In genomic region chr17:49969134-49969759, GRCh38 we compare ENCODE assay signal across 9 cellular contexts. TPM values are rescaled to one million over a fixed set of nuclear protein-coding genes. Genes with fewer than 3 reads are reported as not detected.
DNase-seq lines count a peak whose midpoint lies in the region; ATAC-seq and TF ChIP-seq lines count a peak whose summit lies in the region.
"Had no signal": no experiment of that assay in that cellular context is flagged by ENCODE, and none has a peak within 500 bp of the region (broad histone marks: within the 10 kb centered on the region; RNA-seq: fewer than 3 reads in every experiment).

TSS of gene DLX4 (plus strand) at chr17:49969190. CDS start at chr17:49969469, 279 bp downstream.

- peaks cover 93% of the 10 kb centered on the region for H3K27me3 Mint-ChIP-seq in activated T-cell treated with anti-CD3 and anti-CD28 coated beads, Interleukin-2, amount 50 U/mL, for 24 hours

- H3K36me3 ChIP-seq in H7 (replicated peaks; ENCODE audit: control insufficient read depth, insufficient read depth, low read length), result no peaks in the 10 kb centered on the region
- H3K36me3 ChIP-seq in iPS-18a (ENCODE audit: control insufficient read depth, low read depth, low read length), result no peaks in the 10 kb centered on the region
- H3K36me3 ChIP-seq in thoracic aorta, result no peaks in the 10 kb centered on the region

- peak within 1 kb of the TSS; percentile 45 for H3K27ac Mint-ChIP-seq in activated T-cell treated with anti-CD3 and anti-CD28 coated beads, Interleukin-2, amount 50 U/mL, for 24 hours

- H3K9ac ChIP-seq in iPS-18a (ENCODE audit: low read length), result no peak within 1 kb of the TSS

- no peak within 1 kb of the TSS for H3K27ac ChIP-seq in AG04450 (ENCODE audit: low read depth, low read length)
- no peak within 1 kb of the TSS for H3K27ac ChIP-seq in iPS-18a (ENCODE audit: low read length)
- H3K27ac ChIP-seq in thoracic aorta, result no peak within 1 kb of the TSS

- POLR2A ChIA-PET in AG04450 (lab: Yijun Ruan, JAX), result no interaction called here

- CTCF ChIA-PET in AG04450 (lab: Charles Lee), result no interaction called here

- peak within 1 kb of the TSS; percentile 84 for H3K4me3 Mint-ChIP-seq in activated T-cell treated with anti-CD3 and anti-CD28 coated beads, Interleukin-2, amount 50 U/mL, for 24 hours

- H3K27me3 ChIP-seq in AG04450 (ENCODE audit: control insufficient read depth, insufficient read depth, low read length) (peaks cover 99% of the 10 kb centered on the region), H7 (ENCODE audit: control insufficient read depth, insufficient read depth, low read length) (peaks cover 99% of the 10 kb centered on the region), iPS-18a (ENCODE audit: control insufficient read depth, insufficient read depth, low read length) (peaks cover 100% of the 10 kb centered on the region), thoracic aorta (replicated peaks; ENCODE audit: insufficient read depth) (peaks cover 52% of the 10 kb centered on the region)

- no peaks in the 10 kb centered on the region for H3K9me3 Mint-ChIP-seq in activated T-cell treated with anti-CD3 and anti-CD28 coated beads, Interleukin-2, amount 50 U/mL, for 24 hours

- DNase-seq in AG04450 (ENCODE audit: low read depth, low spot score), result no peak
- DNase-seq in H7, result peak; percentile 92
- peak; percentile 56 for DNase-seq in activated T-cell treated with anti-CD3 and anti-CD28 coated beads, Interleukin-2, amount 50 U/mL, for 24 hours
- no peak for DNase-seq in thoracic aorta (ENCODE audit: low spot score)
- no peak for DNase-seq in amygdala (lab: John Stamatoyannopoulos, UW)

- no peaks in the 10 kb centered on the region for H3K36me3 Mint-ChIP-seq in activated T-cell treated with anti-CD3 and anti-CD28 coated beads, Interleukin-2, amount 50 U/mL, for 24 hours (ENCODE audit: low read depth)

- peaks cover 47% of the 10 kb centered on the region for H3K4me1 Mint-ChIP-seq in activated T-cell treated with anti-CD3 and anti-CD28 coated beads, Interleukin-2, amount 50 U/mL, for 24 hours (ENCODE audit: low read depth)

- H3K4me1 ChIP-seq in iPS-18a (ENCODE audit: control insufficient read depth, low read depth, low read length), result peaks cover 10% of the 10 kb centered on the region
- peaks cover 14 to 39% of the 10 kb centered on the region in 2 donors for H3K4me1 ChIP-seq in thoracic aorta (ENCODE audit: control insufficient read depth in 1 of 2, low read depth in 2 of 2)

- ATAC-seq in thoracic aorta (ENCODE audit: insufficient number of reproducible peaks, low FRiP score, low read depth) (no peak), GM19035 (IDR thresholded peaks at IDR 0.05; ENCODE audit: unreplicated experiment) (no peak), HG02981 (IDR thresholded peaks at IDR 0.05; ENCODE audit: unreplicated experiment) (no peak)

- TF ChIP-seq CTCF in AG04450 (IDR thresholded peaks at IDR 0.05; ENCODE audit: low read depth, low read length), result no peak
- no peak for TF ChIP-seq CTCF in thoracic aorta (IDR thresholded peaks at IDR 0.05)

- H3K4me3 ChIP-seq in AG04450 (ENCODE audit: low read depth, low read length) (peak within 1 kb of the TSS; percentile 44), H7 (ENCODE audit: insufficient read depth, low read depth, low read length) (peak within 1 kb of the TSS; percentile 64), iPS-18a (ENCODE audit: low read length) (peak within 1 kb of the TSS; percentile 73), thoracic aorta (peak within 1 kb of the TSS; percentile 70)

- peaks cover 9% of the 10 kb centered on the region; the same call in 1 of the 2 replicates for H3K9me3 ChIP-seq in AG04450 (ENCODE audit: control insufficient read depth, insufficient read depth, low read length)
- H3K9me3 ChIP-seq in iPS-18a (ENCODE audit: control insufficient read depth, low read depth, low read length), result no peaks in the 10 kb centered on the region
- H3K9me3 ChIP-seq in thoracic aorta, result no peaks in the 10 kb centered on the region

RNA-seq across cellular contexts. Expression of gene DLX4, which starts in this region (rescaled TPM):
- 0.15 TPM in 1 of 2 replicates, not detected in the other for polyA plus RNA-seq in AG04450 (2011; rRNA removed)
- polyA minus RNA-seq in AG04450 (2011; rRNA and poly(A)+ RNA removed), result not detected in 2 replicates
- total RNA-seq in H7 (2014; rRNA removed; shearing (Covaris generic)), result 1.0 and 1.1 TPM in 2 replicates
- not detected for total RNA-seq in thoracic aorta
- total RNA-seq: frontal cortex had no signal

Comparison
In these comparisons a context has a peak if more than half of its experiments do, and no peak if none do; other contexts are left out.
1. DNase-seq: peak in H7 (single experiment) and activated T-cell treated with anti-CD3 and anti-CD28 coated beads, Interleukin-2, amount 50 U/mL, for 24 hours (single experiment); none in AG04450 (single experiment), thoracic aorta (single experiment) and amygdala (0 of 56).
2. Peak in every context shown above with its lines, with median percentiles within 50 percentile points of each other: H3K4me3 ChIP-seq.